32 cellular contexts compared by ENCODE assay signal in genomic region chr7:121123028-121123427, GRCh38.
"Had no signal": no experiment of that assay in that cellular context is flagged by ENCODE, and none has a peak within 500 bp of the region (broad histone marks: within the 10 kb centered on the region; RNA-seq: fewer than 3 reads in every experiment).

No MANE protein-coding gene starts in this region.

- H3K4me3 ChIP-seq: adrenal gland, breast epithelium, cardiac muscle cell, coronary artery, dorsolateral prefrontal cortex, heart left ventricle had no signal

- H3K27me3 ChIP-seq: adrenal gland, breast epithelium, cardiac muscle cell, foreskin keratinocyte, heart left ventricle had no signal

- H3K9me3 ChIP-seq: adrenal gland, breast epithelium, heart left ventricle had no signal

- DNase-seq: activated B cell treated with CpG ODN at 0.5 μM for 24 hours; activated CD4-positive, alpha-beta T cell treated with anti-CD3 and anti-CD28 coated beads for 48 hours; activated CD4-positive, alpha-beta T cell treated with anti-CD3 and anti-CD28 coated beads, Interleukin-2, amount 50 U/mL, for 1 hour; activated CD4-positive, alpha-beta T cell treated with anti-CD3 and anti-CD28 coated beads, Interleukin-2, amount 50 U/mL, for 48 hours; activated CD8-positive, alpha-beta memory T cell treated with anti-CD3 and anti-CD28 coated beads for 24 hours; activated CD8-positive, alpha-beta T cell treated with anti-CD3 and anti-CD28 coated beads for 36 hours; activated effector memory CD4-positive, alpha-beta T cell treated with Interleukin-2 at 50 U/mL for 16 hours; activated naive CD4-positive, alpha-beta T cell treated with anti-CD3 and anti-CD28 coated beads for 36 hours; activated naive CD8-positive, alpha-beta T cell treated with anti-CD3 and anti-CD28 coated beads for 36 hours; activated naive CD8-positive, alpha-beta T cell treated with anti-CD3 and anti-CD28 coated beads, Interleukin-2, amount 50 U/mL, for 24 hours; activated T-cell treated with anti-CD3 and anti-CD28 coated beads, Interleukin-2, amount 50 U/mL, for 4 hours; adrenal gland; amygdala; aorta; central memory CD4-positive, alpha-beta T cell; cerebellar nuclear complex; dorsolateral prefrontal cortex; effector memory CD4-positive, alpha-beta T cell; endodermal cell; foreskin keratinocyte; glutamatergic neuron; heart left ventricle; T-helper 1 cell; T-helper 17 cell; T1000; WERI-Rb-1 had no signal

- H3K27ac ChIP-seq: adrenal gland, breast epithelium, cardiac muscle cell, coronary artery, dorsolateral prefrontal cortex, foreskin keratinocyte, heart left ventricle, WERI-Rb-1 had no signal

- ATAC-seq: activated CD4-positive, CD25-positive, alpha-beta regulatory T cell treated with anti-CD3 and anti-CD28 coated beads, Interleukin-2, amount 50 U/mL, for 24 hours; activated CD8-positive, alpha-beta T cell treated with anti-CD3 and anti-CD28 coated beads for 36 hours; activated naive CD8-positive, alpha-beta T cell treated with anti-CD3 and anti-CD28 coated beads, Interleukin-2, amount 50 U/mL, for 24 hours; activated T-cell treated with anti-CD3 and anti-CD28 coated beads, Interleukin-2, amount 50 U/mL, for 4 hours; activated T-helper 17 cell treated with anti-CD3 and anti-CD28 coated beads, Interleukin-2, amount 50 U/mL, for 72 hours; esophagus mucosa; foreskin keratinocyte; heart left ventricle; T-helper 17 cell had no signal

- H3K36me3 ChIP-seq: adrenal gland, breast epithelium, cardiac muscle cell, WERI-Rb-1 had no signal

- H3K4me1 ChIP-seq: adrenal gland, breast epithelium, foreskin keratinocyte, heart left ventricle had no signal
